ENCODE assay signal across 1 cellular context in the genomic region with DNA sequence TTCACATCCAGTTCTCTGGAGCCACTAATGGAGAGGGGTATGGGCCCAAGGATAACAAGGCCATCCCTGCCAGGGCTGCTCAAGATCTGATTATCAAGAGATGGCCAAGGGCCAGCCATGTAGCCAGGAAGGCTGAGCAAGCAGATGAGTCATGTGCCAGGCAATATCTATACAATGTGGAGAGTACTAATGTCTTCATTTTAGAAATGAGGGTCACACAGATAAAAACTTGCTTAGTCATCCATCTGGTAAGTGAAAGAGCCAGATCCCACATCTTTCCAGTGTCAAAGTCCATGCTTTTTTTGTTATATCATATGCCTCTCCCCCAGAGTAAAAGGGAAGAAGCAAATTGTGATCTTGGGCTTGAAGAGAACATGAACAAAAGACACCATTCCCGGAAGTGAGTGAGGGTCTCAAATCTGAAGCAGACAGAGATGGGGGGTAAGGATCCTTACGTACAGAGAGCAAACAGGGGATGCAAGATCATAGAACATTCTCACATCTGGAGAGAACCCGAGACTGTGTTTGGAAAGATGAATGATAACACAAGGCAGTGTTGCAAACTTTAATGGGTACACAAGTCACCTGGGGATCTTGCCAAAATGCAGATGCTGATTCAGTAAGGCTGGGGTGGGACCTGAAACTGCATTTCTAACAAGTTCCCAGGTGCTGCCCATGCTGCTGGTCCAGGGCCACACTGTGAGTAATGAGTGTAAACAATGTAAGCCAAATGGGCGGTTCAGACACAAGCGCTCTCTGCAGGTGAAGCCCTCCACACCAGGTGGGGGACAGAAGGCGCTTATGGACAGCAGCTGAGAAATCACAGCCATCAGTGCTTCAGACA.
A peak's percentile ranks its signal among the peaks of the same experiment; 100 is the strongest.
TF ChIP-seq lines count a peak whose summit lies in the region.

No MANE protein-coding gene starts in this region.

TF ChIP-seq in K562, 482 proteins besides CTCF, POLR2A, EP300 and RAD21 (continued from another document and continues in another):
- TF ChIP-seq, protein P1, sequence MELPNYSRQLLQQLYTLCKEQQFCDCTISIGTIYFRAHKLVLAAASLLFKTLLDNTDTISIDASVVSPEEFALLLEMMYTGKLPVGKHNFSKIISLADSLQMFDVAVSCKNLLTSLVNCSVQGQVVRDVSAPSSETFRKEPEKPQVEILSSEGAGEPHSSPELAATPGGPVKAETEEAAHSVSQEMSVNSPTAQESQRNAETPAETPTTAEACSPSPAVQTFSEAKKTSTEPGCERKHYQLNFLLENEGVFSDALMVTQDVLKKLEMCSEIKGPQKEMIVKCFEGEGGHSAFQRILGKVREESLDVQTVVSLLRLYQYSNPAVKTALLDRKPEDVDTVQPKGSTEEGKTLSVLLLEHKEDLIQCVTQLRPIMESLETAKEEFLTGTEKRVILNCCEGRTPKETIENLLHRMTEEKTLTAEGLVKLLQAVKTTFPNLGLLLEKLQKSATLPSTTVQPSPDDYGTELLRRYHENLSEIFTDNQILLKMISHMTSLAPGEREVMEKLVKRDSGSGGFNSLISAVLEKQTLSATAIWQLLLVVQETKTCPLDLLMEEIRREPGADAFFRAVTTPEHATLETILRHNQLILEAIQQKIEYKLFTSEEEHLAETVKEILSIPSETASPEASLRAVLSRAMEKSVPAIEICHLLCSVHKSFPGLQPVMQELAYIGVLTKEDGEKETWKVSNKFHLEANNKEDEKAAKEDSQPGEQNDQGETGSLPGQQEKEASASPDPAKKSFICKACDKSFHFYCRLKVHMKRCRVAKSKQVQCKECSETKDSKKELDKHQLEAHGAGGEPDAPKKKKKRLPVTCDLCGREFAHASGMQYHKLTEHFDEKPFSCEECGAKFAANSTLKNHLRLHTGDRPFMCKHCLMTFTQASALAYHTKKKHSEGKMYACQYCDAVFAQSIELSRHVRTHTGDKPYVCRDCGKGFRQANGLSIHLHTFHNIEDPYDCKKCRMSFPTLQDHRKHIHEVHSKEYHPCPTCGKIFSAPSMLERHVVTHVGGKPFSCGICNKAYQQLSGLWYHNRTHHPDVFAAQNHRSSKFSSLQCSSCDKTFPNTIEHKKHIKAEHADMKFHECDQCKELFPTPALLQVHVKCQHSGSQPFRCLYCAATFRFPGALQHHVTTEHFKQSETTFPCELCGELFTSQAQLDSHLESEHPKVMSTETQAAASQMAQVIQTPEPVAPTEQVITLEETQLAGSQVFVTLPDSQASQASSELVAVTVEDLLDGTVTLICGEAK (IDR thresholded peaks at IDR 0.05) = no peak
- TF ChIP-seq, protein P1 (CRISPR knock-in tag; IDR thresholded peaks at IDR 0.05) = no peak
- TF ChIP-seq, protein P2, sequence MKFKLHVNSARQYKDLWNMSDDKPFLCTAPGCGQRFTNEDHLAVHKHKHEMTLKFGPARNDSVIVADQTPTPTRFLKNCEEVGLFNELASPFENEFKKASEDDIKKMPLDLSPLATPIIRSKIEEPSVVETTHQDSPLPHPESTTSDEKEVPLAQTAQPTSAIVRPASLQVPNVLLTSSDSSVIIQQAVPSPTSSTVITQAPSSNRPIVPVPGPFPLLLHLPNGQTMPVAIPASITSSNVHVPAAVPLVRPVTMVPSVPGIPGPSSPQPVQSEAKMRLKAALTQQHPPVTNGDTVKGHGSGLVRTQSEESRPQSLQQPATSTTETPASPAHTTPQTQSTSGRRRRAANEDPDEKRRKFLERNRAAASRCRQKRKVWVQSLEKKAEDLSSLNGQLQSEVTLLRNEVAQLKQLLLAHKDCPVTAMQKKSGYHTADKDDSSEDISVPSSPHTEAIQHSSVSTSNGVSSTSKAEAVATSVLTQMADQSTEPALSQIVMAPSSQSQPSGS (CRISPR knock-in tag; IDR thresholded peaks at IDR 0.05) = no peak
- no peak for TF ChIP-seq MCM5 (IDR thresholded peaks at IDR 0.05; ENCODE audit: low read depth)
- no peak for TF ChIP-seq TAF1 (IDR thresholded peaks at IDR 0.05; ENCODE audit: control insufficient read depth, extremely low read depth, insufficient read depth, low read length, severe bottlenecking)
- no peak for TF ChIP-seq HLTF (IDR thresholded peaks at IDR 0.05)
- TF ChIP-seq SIX5 (IDR thresholded peaks at IDR 0.05; ENCODE audit: borderline replicate concordance in 1 of 2, insufficient read depth in 1 of 2, low read depth in 1 of 2, low read length in 2 of 2) = no peak
- TF ChIP-seq ZBTB1 (CRISPR knock-in tag; IDR thresholded peaks at IDR 0.05; ENCODE audit: borderline replicate concordance, low read depth) = no peak
- TF ChIP-seq ZKSCAN3 (CRISPR knock-in tag; IDR thresholded peaks at IDR 0.05) = no peak
- TF ChIP-seq, protein P3, sequence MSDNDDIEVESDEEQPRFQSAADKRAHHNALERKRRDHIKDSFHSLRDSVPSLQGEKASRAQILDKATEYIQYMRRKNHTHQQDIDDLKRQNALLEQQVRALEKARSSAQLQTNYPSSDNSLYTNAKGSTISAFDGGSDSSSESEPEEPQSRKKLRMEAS (CRISPR knock-in tag; IDR thresholded peaks at IDR 0.05) = no peak
- no peak for TF ChIP-seq SMARCA5 (IDR thresholded peaks at IDR 0.05)
- TF ChIP-seq FOXJ3 (CRISPR knock-in tag; IDR thresholded peaks at IDR 0.05) = no peak
- TF ChIP-seq, protein P4, sequence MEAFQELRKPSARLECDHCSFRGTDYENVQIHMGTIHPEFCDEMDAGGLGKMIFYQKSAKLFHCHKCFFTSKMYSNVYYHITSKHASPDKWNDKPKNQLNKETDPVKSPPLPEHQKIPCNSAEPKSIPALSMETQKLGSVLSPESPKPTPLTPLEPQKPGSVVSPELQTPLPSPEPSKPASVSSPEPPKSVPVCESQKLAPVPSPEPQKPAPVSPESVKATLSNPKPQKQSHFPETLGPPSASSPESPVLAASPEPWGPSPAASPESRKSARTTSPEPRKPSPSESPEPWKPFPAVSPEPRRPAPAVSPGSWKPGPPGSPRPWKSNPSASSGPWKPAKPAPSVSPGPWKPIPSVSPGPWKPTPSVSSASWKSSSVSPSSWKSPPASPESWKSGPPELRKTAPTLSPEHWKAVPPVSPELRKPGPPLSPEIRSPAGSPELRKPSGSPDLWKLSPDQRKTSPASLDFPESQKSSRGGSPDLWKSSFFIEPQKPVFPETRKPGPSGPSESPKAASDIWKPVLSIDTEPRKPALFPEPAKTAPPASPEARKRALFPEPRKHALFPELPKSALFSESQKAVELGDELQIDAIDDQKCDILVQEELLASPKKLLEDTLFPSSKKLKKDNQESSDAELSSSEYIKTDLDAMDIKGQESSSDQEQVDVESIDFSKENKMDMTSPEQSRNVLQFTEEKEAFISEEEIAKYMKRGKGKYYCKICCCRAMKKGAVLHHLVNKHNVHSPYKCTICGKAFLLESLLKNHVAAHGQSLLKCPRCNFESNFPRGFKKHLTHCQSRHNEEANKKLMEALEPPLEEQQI (IDR thresholded peaks at IDR 0.05) = no peak
- TF ChIP-seq SIN3B (IDR thresholded peaks at IDR 0.05; ENCODE audit: low read depth) = no peak
- TF ChIP-seq SPI1 (IDR thresholded peaks at IDR 0.05; ENCODE audit: borderline replicate concordance, low read depth, low read length) = no peak
- TF ChIP-seq KLF16 (IDR thresholded peaks at IDR 0.05) = peak; percentile 83; the same call in 1 of the 2 replicates
- TF ChIP-seq PTBP1 (IDR thresholded peaks at IDR 0.05; ENCODE audit: low read depth, low read length) = no peak
- no peak for TF ChIP-seq U2AF1 (optimal IDR thresholded peaks at IDR 0.05; ENCODE audit: low read depth, low read length)
- no peak for TF ChIP-seq MCM7 (IDR thresholded peaks at IDR 0.05)
- TF ChIP-seq PHB2 (IDR thresholded peaks at IDR 0.05; ENCODE audit: low read depth) = no peak
- no peak for TF ChIP-seq ZNF830 (CRISPR knock-in tag; IDR thresholded peaks at IDR 0.05)
- TF ChIP-seq ZNF217 (CRISPR knock-in tag; IDR thresholded peaks at IDR 0.05) = no peak
- no peak for TF ChIP-seq CSDE1 (IDR thresholded peaks at IDR 0.05)
- peak; percentile 99 for TF ChIP-seq FOSL1 (tag; conservative IDR thresholded peaks at IDR 0.05)
- TF ChIP-seq, protein P5, sequence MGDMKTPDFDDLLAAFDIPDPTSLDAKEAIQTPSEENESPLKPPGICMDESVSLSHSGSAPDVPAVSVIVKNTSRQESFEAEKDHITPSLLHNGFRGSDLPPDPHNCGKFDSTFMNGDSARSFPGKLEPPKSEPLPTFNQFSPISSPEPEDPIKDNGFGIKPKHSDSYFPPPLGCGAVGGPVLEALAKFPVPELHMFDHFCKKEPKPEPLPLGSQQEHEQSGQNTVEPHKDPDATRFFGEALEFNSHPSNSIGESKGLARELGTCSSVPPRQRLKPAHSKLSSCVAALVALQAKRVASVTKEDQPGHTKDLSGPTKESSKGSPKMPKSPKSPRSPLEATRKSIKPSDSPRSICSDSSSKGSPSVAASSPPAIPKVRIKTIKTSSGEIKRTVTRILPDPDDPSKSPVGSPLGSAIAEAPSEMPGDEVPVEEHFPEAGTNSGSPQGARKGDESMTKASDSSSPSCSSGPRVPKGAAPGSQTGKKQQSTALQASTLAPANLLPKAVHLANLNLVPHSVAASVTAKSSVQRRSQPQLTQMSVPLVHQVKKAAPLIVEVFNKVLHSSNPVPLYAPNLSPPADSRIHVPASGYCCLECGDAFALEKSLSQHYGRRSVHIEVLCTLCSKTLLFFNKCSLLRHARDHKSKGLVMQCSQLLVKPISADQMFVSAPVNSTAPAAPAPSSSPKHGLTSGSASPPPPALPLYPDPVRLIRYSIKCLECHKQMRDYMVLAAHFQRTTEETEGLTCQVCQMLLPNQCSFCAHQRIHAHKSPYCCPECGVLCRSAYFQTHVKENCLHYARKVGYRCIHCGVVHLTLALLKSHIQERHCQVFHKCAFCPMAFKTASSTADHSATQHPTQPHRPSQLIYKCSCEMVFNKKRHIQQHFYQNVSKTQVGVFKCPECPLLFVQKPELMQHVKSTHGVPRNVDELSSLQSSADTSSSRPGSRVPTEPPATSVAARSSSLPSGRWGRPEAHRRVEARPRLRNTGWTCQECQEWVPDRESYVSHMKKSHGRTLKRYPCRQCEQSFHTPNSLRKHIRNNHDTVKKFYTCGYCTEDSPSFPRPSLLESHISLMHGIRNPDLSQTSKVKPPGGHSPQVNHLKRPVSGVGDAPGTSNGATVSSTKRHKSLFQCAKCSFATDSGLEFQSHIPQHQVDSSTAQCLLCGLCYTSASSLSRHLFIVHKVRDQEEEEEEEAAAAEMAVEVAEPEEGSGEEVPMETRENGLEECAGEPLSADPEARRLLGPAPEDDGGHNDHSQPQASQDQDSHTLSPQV (IDR thresholded peaks at IDR 0.05) = no peak
- peak; percentile 30; the same call in 1 of the 2 replicates for TF ChIP-seq ATF7 (IDR thresholded peaks at IDR 0.05)
- no peak for TF ChIP-seq KDM4B (IDR thresholded peaks at IDR 0.05; ENCODE audit: borderline replicate concordance in 2 of 2, low read depth in 1 of 2)
- no peak for TF ChIP-seq ZFX (CRISPR knock-in tag; IDR thresholded peaks at IDR 0.05)
- TF ChIP-seq ZSCAN32 (CRISPR knock-in tag; IDR thresholded peaks at IDR 0.05) = no peak
- no peak for TF ChIP-seq SRSF7 (optimal IDR thresholded peaks at IDR 0.05; ENCODE audit: low read depth, low read length)
- TF ChIP-seq, protein P6, sequence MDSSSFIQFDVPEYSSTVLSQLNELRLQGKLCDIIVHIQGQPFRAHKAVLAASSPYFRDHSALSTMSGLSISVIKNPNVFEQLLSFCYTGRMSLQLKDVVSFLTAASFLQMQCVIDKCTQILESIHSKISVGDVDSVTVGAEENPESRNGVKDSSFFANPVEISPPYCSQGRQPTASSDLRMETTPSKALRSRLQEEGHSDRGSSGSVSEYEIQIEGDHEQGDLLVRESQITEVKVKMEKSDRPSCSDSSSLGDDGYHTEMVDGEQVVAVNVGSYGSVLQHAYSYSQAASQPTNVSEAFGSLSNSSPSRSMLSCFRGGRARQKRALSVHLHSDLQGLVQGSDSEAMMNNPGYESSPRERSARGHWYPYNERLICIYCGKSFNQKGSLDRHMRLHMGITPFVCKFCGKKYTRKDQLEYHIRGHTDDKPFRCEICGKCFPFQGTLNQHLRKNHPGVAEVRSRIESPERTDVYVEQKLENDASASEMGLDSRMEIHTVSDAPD (CRISPR knock-in tag; IDR thresholded peaks at IDR 0.05) = no peak
- TF ChIP-seq, protein P7, sequence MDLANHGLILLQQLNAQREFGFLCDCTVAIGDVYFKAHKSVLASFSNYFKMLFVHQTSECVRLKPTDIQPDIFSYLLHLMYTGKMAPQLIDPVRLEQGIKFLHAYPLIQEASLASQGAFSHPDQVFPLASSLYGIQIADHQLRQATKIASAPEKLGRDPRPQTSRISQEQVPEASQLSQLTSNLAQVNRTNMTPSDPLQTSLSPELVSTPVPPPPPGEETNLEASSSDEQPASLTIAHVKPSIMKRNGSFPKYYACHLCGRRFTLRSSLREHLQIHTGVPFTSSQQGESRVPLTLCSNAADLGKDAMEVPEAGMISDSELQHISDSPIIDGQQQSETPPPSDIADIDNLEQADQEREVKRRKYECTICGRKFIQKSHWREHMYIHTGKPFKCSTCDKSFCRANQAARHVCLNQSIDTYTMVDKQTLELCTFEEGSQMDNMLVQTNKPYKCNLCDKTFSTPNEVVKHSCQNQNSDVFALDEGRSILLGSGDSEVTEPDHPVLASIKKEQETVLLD (IDR thresholded peaks at IDR 0.05) = no peak
